19 cellular contexts compared by ENCODE assay signal in the genomic region with DNA sequence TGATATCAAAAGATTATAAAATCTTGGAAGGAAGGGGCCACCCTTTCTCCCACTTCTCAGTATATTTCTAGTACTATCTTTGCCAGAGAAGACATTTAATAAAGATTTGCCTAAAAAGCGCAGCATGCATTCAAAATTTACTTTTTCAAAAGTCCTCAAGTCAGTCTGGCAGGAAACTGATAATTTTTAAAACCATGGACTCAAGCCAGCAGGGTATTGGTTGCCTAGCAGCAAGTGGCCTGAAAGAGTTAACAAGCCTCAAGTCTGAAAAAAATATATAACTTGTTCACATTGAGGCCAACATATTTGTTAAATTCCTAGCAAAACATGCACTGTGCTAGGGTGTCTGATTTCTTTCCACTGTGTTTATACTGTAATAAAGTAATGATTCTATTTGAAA.
"Had no signal": no experiment of that assay in that cellular context is flagged by ENCODE, and none has a peak within 500 bp of the region (broad histone marks: within the 10 kb centered on the region; RNA-seq: fewer than 3 reads in every experiment).

No MANE protein-coding gene starts in this region.

- H3K27ac ChIP-seq: dorsolateral prefrontal cortex, gastrocnemius medialis, heart left ventricle, lower lobe of right lung, parathyroid adenoma, right lobe of liver, thoracic aorta, tibial nerve, upper lobe of left lung had no signal

- H3K4me1 ChIP-seq: heart left ventricle, lower lobe of right lung, parathyroid adenoma, right lobe of liver, tibial nerve, upper lobe of left lung had no signal

- H3K9me3 ChIP-seq: gastrocnemius medialis, heart left ventricle, lower lobe of right lung, right lobe of liver, thoracic aorta, tibial nerve, upper lobe of left lung had no signal

- H3K36me3 ChIP-seq: gastrocnemius medialis, heart left ventricle, lower lobe of right lung, right lobe of liver, thoracic aorta, tibial nerve, upper lobe of left lung had no signal

- H2AFZ ChIP-seq: parathyroid adenoma had no signal

- DNase-seq: dorsolateral prefrontal cortex; effector CD4-positive, alpha-beta T cell; foreskin fibroblast; gastrocnemius medialis; heart left ventricle; hypothalamus; immature natural killer cell; left ventricle myocardium superior; lower lobe of right lung; natural killer cell; right lobe of liver; small intestine; stimulated activated CD4-positive, alpha-beta T cell treated with anti-CD3 and anti-CD28 coated beads, Interleukin-15, amount 100 ng/mL, for 24 hours; stimulated activated CD4-positive, alpha-beta T cell treated with anti-CD3 and anti-CD28 coated beads, Interleukin-2, amount 100 ng/mL, for 48 hours; stimulated activated naive B cell treated with anti-CD40 and anti-IgM and Interleukin-4, amounts not matched to agents 10 μg/mL and 1 μg/mL and 100 μg/mL, for 72 hours; upper lobe of left lung had no signal

- H3K9ac ChIP-seq: parathyroid adenoma had no signal

- H3K27me3 ChIP-seq: gastrocnemius medialis, heart left ventricle, right lobe of liver, tibial nerve, upper lobe of left lung had no signal

- H3K79me2 ChIP-seq: parathyroid adenoma had no signal

- H3K4me3 ChIP-seq: dorsolateral prefrontal cortex, gastrocnemius medialis, heart left ventricle, lower lobe of right lung, right lobe of liver, thoracic aorta, tibial nerve, upper lobe of left lung had no signal
